13 cellular contexts compared by ENCODE assay signal in the genomic region with DNA sequence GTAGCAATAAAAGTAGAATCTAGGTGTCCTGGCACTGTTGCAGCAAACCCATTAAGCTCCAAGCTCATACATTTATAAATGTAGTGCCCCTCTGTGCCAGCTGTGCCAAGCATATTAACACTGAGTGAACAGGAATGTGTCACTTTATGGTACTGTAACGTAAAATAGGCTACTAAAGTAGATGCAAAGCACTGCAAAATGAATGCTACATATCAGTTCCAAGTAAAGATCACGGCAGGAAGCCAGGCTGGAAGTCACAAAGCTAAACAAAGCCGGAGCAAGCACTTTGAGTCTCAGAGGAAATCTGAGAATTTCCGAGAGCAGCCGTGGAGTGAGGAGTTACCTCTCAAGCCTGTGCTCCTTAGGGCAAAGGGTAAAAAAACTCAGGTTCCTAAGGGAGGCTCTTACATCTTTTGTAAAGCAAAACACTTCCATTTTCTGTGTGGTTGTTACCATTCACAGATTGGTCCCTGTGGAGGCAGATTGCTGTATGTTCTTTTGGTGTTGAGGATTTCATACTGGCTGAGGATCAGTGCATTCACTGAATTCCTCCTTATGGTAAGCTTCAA.
DNase-seq lines count a peak whose midpoint lies in the region; ATAC-seq and TF ChIP-seq lines count a peak whose summit lies in the region.
"Had no signal": no experiment of that assay in that cellular context is flagged by ENCODE, and none has a peak within 500 bp of the region (broad histone marks: within the 10 kb centered on the region; RNA-seq: fewer than 3 reads in every experiment).

No MANE protein-coding gene starts in this region.

- no peak overlapping the region for H3K4me3 ChIP-seq in AG10803 (ENCODE audit: low read length)
- H3K4me3 ChIP-seq in cardiac muscle cell: no peak overlapping the region
- peak overlapping the region in 1 of 2 donors; percentile 7 for H3K4me3 ChIP-seq in muscle layer of duodenum (ENCODE audit: low read depth in 1 of 2, low read length in 2 of 2)

- H3K27me3 ChIP-seq in cardiac muscle cell (no peaks in the 10 kb centered on the region), muscle layer of duodenum (ENCODE audit: low read depth, low read length) (no peaks in the 10 kb centered on the region), foreskin keratinocyte (no peaks in the 10 kb centered on the region)

- H3K4me1 ChIP-seq in cardiac muscle cell (ENCODE audit: low read depth) (peaks cover 73% of the 10 kb centered on the region), muscle layer of duodenum (ENCODE audit: control insufficient read depth in 1 of 2, insufficient read depth in 2 of 2, low read length in 2 of 2) (peaks cover 21 to 25% of the 10 kb centered on the region in 2 donors), foreskin keratinocyte (no peaks in the 10 kb centered on the region)

- TF ChIP-seq CTCF in AG10803 (conservative IDR thresholded peaks at IDR 0.05; ENCODE audit: low read length) (no peak), cardiac muscle cell (IDR thresholded peaks at IDR 0.05; ENCODE audit: low read depth, low read length) (no peak), foreskin keratinocyte (conservative IDR thresholded peaks at IDR 0.05) (no peak)

- H3K36me3 ChIP-seq in cardiac muscle cell: no peaks in the 10 kb centered on the region
- peaks cover 0 to 7% of the 10 kb centered on the region in 2 donors for H3K36me3 ChIP-seq in muscle layer of duodenum (ENCODE audit: control insufficient read depth in 1 of 2, insufficient read depth in 2 of 2, low read length in 2 of 2)

- H3K9me3 ChIP-seq in cardiac muscle cell (ENCODE audit: low read depth): no peaks in the 10 kb centered on the region
- no peaks in the 10 kb centered on the region for H3K9me3 ChIP-seq in muscle layer of duodenum (ENCODE audit: control insufficient read depth in 1 of 2, low read length in 2 of 2)

- peak; percentile 42 for DNase-seq in AG10803 (ENCODE audit: low read depth)
- peak; percentile 7 for DNase-seq in amniotic epithelial cell (ENCODE audit: low read depth)
- peak in 1 of 2 donors; percentile 52 for DNase-seq in cardiac muscle cell (ENCODE audit: low read depth in 1 of 2, low spot score in 1 of 2)
- DNase-seq in globus pallidus (ENCODE audit: low spot score): no peak
- DNase-seq in foreskin keratinocyte: no peak
- DNase-seq: activated CD8-positive, alpha-beta memory T cell treated with anti-CD3 and anti-CD28 coated beads for 24 hours; activated naive CD8-positive, alpha-beta T cell treated with anti-CD3 and anti-CD28 coated beads, Interleukin-2, amount 10 ng/mL, durations not matched to agents 7 days and 5 days; mammary epithelial cell; NCI-H146; OCI-M1 had no signal

- no peak for ATAC-seq in GM18517 (IDR thresholded peaks at IDR 0.05; ENCODE audit: unreplicated experiment)
- ATAC-seq in esophagus mucosa: no peak
- ATAC-seq in foreskin keratinocyte: no peak

- H3K27ac ChIP-seq in cardiac muscle cell: peak overlapping the region; percentile 87
- peak overlapping the region; percentile 46 for H3K27ac ChIP-seq in muscle layer of duodenum (ENCODE audit: low read length)
- H3K27ac ChIP-seq in foreskin keratinocyte: no peak overlapping the region

Comparison
In these comparisons a context has a peak if more than half of its experiments do, and no peak if none do; other contexts are left out.
1. DNase-seq: peak in AG10803 (single experiment) and amniotic epithelial cell (single experiment); none in globus pallidus (single experiment) and foreskin keratinocyte (0 of 2).